In the genomic region with DNA sequence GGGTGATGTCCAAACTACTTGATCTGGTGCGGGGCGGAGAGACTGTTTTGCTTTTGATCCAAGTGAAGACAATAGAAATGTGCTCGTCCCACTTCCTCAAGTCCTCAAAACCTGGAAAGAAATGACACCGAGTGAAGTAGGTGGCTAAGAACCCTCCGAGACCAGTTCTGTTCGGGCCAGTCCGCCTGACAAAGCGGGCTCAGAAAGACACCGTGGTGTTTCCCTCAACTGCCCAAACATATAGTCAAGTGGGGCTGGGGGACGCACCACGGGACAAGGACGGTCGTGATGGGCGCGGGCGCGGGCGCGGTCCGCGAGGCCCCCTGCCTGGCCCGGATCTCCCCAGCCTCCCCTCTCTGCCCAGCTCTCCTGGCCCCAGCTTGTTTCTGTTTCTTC, we compare ENCODE assay signal across 1 cellular context.
TF ChIP-seq lines count a peak whose summit lies in the region.

No MANE protein-coding gene starts in this region.

TF ChIP-seq in WTC11, 78 proteins besides CTCF, POLR2A, EP300 and RAD21 (continued from another document):
- TF ChIP-seq, protein P1, sequence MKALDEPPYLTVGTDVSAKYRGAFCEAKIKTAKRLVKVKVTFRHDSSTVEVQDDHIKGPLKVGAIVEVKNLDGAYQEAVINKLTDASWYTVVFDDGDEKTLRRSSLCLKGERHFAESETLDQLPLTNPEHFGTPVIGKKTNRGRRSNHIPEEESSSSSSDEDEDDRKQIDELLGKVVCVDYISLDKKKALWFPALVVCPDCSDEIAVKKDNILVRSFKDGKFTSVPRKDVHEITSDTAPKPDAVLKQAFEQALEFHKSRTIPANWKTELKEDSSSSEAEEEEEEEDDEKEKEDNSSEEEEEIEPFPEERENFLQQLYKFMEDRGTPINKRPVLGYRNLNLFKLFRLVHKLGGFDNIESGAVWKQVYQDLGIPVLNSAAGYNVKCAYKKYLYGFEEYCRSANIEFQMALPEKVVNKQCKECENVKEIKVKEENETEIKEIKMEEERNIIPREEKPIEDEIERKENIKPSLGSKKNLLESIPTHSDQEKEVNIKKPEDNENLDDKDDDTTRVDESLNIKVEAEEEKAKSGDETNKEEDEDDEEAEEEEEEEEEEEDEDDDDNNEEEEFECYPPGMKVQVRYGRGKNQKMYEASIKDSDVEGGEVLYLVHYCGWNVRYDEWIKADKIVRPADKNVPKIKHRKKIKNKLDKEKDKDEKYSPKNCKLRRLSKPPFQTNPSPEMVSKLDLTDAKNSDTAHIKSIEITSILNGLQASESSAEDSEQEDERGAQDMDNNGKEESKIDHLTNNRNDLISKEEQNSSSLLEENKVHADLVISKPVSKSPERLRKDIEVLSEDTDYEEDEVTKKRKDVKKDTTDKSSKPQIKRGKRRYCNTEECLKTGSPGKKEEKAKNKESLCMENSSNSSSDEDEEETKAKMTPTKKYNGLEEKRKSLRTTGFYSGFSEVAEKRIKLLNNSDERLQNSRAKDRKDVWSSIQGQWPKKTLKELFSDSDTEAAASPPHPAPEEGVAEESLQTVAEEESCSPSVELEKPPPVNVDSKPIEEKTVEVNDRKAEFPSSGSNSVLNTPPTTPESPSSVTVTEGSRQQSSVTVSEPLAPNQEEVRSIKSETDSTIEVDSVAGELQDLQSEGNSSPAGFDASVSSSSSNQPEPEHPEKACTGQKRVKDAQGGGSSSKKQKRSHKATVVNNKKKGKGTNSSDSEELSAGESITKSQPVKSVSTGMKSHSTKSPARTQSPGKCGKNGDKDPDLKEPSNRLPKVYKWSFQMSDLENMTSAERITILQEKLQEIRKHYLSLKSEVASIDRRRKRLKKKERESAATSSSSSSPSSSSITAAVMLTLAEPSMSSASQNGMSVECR (CRISPR knock-in tag; IDR thresholded peaks at IDR 0.05; ENCODE audit: borderline replicate concordance), result no peak
- no peak for TF ChIP-seq NFATC4 (CRISPR knock-in tag; IDR thresholded peaks at IDR 0.05)
